20 cellular contexts compared by ENCODE assay signal in genomic region chr13:49225358-49226042, GRCh38. TPM values are rescaled to one million over a fixed set of nuclear protein-coding genes. Genes with fewer than 3 reads are reported as not detected.
DNase-seq lines count a peak whose midpoint lies in the region; ATAC-seq and TF ChIP-seq lines count a peak whose summit lies in the region.
"Had no signal": no experiment of that assay in that cellular context is flagged by ENCODE, and none has a peak within 500 bp of the region (broad histone marks: within the 10 kb centered on the region; RNA-seq: fewer than 3 reads in every experiment).

No MANE protein-coding gene starts in this region.

- peak; percentile 91 for ATAC-seq in Right ventricle myocardium superior (ENCODE audit: poor library complexity)
- ATAC-seq in gastroesophageal sphincter = peak; percentile 66
- no peak for ATAC-seq in HG03175 (IDR thresholded peaks at IDR 0.05; ENCODE audit: unreplicated experiment)
- ATAC-seq: effector memory CD8-positive, alpha-beta T cell had no signal

- H3K36me3 ChIP-seq in right atrium auricular region (no peaks in the 10 kb centered on the region), gastroesophageal sphincter (no peaks in the 10 kb centered on the region), thyroid gland (no peaks in the 10 kb centered on the region)
- H3K36me3 ChIP-seq: vagina had no signal

- no peak overlapping the region for H3K4me3 ChIP-seq in right atrium auricular region
- H3K4me3 ChIP-seq in gastroesophageal sphincter = no peak overlapping the region
- no peak overlapping the region for H3K4me3 ChIP-seq in thyroid gland (replicated peaks in 1 of 3)
- H3K4me3 ChIP-seq: smooth muscle cell, vagina had no signal

- H3K9me3 ChIP-seq in right atrium auricular region (no peaks in the 10 kb centered on the region), gastroesophageal sphincter (no peaks in the 10 kb centered on the region), thyroid gland (no peaks in the 10 kb centered on the region)
- H3K9me3 ChIP-seq: vagina had no signal

- TF ChIP-seq POLR2A in gastroesophageal sphincter (IDR thresholded peaks at IDR 0.05) (no peak), thyroid gland (IDR thresholded peaks at IDR 0.05) (no peak)

- WGBS in gastroesophageal sphincter (ENCODE audit: low coverage in 1 of 2), 2 donors = 11 to 37% methylated on average over 4 of the region's 4 CpGs
- 36 to 47% methylated on average over 4 of the region's 4 CpGs for WGBS in thyroid gland, 2 donors

- no peak for TF ChIP-seq EP300 in gastroesophageal sphincter (IDR thresholded peaks at IDR 0.05)

- DNase-seq in Right ventricle myocardium superior (no peak), right atrium auricular region (ENCODE audit: low spot score) (no peak), OCI-M1 (lab: John Stamatoyannopoulos, UW) (peak; percentile 11), thyroid gland (peak; percentile 31 to 50), GOT3 (lab: John Stamatoyannopoulos, UW) (no peak), NCI-H1694 (lab: John Stamatoyannopoulos, UW) (no peak)
- DNase-seq: activated CD4-positive, alpha-beta T cell treated with anti-CD3 and anti-CD28 coated beads, Interleukin-2, amount 10 ng/mL, durations not matched to agents 7 days and 5 days; activated naive CD8-positive, alpha-beta T cell treated with anti-CD3 and anti-CD28 coated beads for 36 hours; activated T-cell treated with anti-CD3 and anti-CD28 coated beads, Interleukin-2, amount 50 U/mL, for 1 hour; central memory CD4-positive, alpha-beta T cell; effector memory CD8-positive, alpha-beta T cell; midbrain; NCI-H524 treated with DMSO at 0.1 percent for 48 hours; nucleus accumbens; stimulated activated naive CD4-positive, alpha-beta T cell had no signal

- H3K27me3 ChIP-seq in right atrium auricular region = peaks cover 7 to 9% of the 10 kb centered on the region in 2 donors
- H3K27me3 ChIP-seq in gastroesophageal sphincter = peaks cover 21% of the 10 kb centered on the region
- no peaks in the 10 kb centered on the region for H3K27me3 ChIP-seq in thyroid gland

- peaks cover 0 to 8% of the 10 kb centered on the region in 2 donors for H3K4me1 ChIP-seq in right atrium auricular region
- peaks cover 0 to 10% (median 5%) of the 10 kb centered on the region in 3 donors for H3K4me1 ChIP-seq in gastroesophageal sphincter
- peaks cover 14 to 21% of the 10 kb centered on the region in 2 donors for H3K4me1 ChIP-seq in thyroid gland

- H3K27ac ChIP-seq in right atrium auricular region (no peak overlapping the region), gastroesophageal sphincter (no peak overlapping the region), thyroid gland (peak overlapping the region; percentile 52 to 77 (median 64))
- H3K27ac ChIP-seq: vagina had no signal

- intact Hi-C loops in Right ventricle myocardium superior (cut with DNase I) = no loop called here
- intact Hi-C loops in thyroid gland (cut with DNase I) = no loop called here

- peak in 1 of 2 donors; percentile 10 for TF ChIP-seq CTCF in right atrium auricular region (IDR thresholded peaks at IDR 0.05)
- no peak for TF ChIP-seq CTCF in gastroesophageal sphincter (IDR thresholded peaks at IDR 0.05)
- TF ChIP-seq CTCF in thyroid gland (IDR thresholded peaks at IDR 0.05) = peak in 1 of 6 experiments; percentile 23

RNA-seq across cellular contexts. Expression of gene MLNR, which starts 5.4 kb away (rescaled TPM):
- total RNA-seq in Right ventricle myocardium superior (not detected), right atrium auricular region (not detected), gastroesophageal sphincter (under 1 TPM in 1 of 4 donors, not detected in 3; 0.35 TPM), thyroid gland (1 to 10 TPM; 1.1 to 6.5 (median 1.2) TPM)
- total RNA-seq: activated CD4-positive, alpha-beta T cell treated with anti-CD3 and anti-CD28 coated beads, Interleukin-2, amount 10 ng/mL, durations not matched to agents 7 days and 5 days; activated naive CD8-positive, alpha-beta T cell treated with anti-CD3 and anti-CD28 coated beads for 36 hours; HT1080; smooth muscle cell; vagina had no signal

RNA-seq across cellular contexts. Expression of gene CDADC1, which starts 22.2 kb away (rescaled TPM):
- 7.3 TPM for total RNA-seq in Right ventricle myocardium superior
- 1 to 10 TPM; 3.5 to 4.6 TPM for total RNA-seq in right atrium auricular region
- total RNA-seq in gastroesophageal sphincter = 1 to 10 TPM; 5.8 to 9.3 (median 6.7) TPM
- total RNA-seq in thyroid gland = 10 to 100 TPM; 14.0 to 75.9 (median 18.7) TPM

Comparison
In these comparisons a context has a peak if more than half of its experiments do, and no peak if none do; other contexts are left out.
1. DNase-seq: peak in OCI-M1 (single experiment) and thyroid gland (2 of 2); none in Right ventricle myocardium superior (single experiment), right atrium auricular region (single experiment), GOT3 (single experiment) and NCI-H1694 (single experiment).
2. H3K27ac ChIP-seq: peak in thyroid gland (3 of 3); none in right atrium auricular region (0 of 2) and gastroesophageal sphincter (0 of 4).